7 cellular contexts compared by ENCODE assay signal in the genomic region with DNA sequence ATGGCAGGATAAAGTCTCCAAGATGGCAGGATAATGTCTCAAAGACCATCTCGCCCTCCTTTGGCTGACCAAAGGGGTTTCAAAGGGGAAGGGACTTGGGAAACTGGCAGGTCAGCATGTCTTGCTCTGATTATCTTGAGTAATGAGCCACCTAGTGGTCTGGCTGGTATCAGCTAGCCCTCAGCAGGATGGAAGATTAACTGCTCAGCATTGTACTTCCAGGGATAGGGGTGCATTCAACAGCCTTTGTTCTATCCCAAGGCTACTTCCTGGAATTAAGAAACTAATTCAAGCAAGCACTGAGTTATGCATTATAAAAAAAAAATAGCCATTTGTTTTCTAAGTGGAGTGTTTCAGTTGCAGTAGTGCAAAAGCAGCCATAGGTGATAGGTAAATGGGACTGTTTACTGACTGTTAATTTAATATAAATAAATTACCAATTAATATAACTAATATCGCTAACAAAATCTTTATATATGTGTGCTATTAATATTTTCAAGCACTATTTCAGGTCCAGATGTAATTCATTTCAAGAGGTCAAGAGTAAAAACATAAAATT.
DNase-seq lines count a peak whose midpoint lies in the region; ATAC-seq and TF ChIP-seq lines count a peak whose summit lies in the region.

No MANE protein-coding gene starts in this region.

- H3K4me3 ChIP-seq in retinal pigment epithelial cell (ENCODE audit: low read length) (no peak overlapping the region), thyroid gland (replicated peaks in 1 of 3) (no peak overlapping the region)

- no peak for TF ChIP-seq POLR2A in thyroid gland (IDR thresholded peaks at IDR 0.05)

- H3K4me1 ChIP-seq in foreskin keratinocyte (no peaks in the 10 kb centered on the region), thyroid gland (no peaks in the 10 kb centered on the region)

- TF ChIP-seq CTCF in foreskin keratinocyte (conservative IDR thresholded peaks at IDR 0.05): peak; percentile 56
- peak; percentile 81 for TF ChIP-seq CTCF in retinal pigment epithelial cell (conservative IDR thresholded peaks at IDR 0.05; ENCODE audit: low read depth, low read length)
- peak in 1 of 6 experiments; percentile 21 for TF ChIP-seq CTCF in thyroid gland (IDR thresholded peaks at IDR 0.05)

- H3K9me3 ChIP-seq in thyroid gland: no peaks in the 10 kb centered on the region

- no peaks in the 10 kb centered on the region for H3K27me3 ChIP-seq in foreskin keratinocyte
- H3K27me3 ChIP-seq in thyroid gland: no peaks in the 10 kb centered on the region

- ATAC-seq in GM18498 (IDR thresholded peaks at IDR 0.05; ENCODE audit: unreplicated experiment): peak; percentile 41
- peak; percentile 80 for ATAC-seq in foreskin keratinocyte
- ATAC-seq in GM21528 (IDR thresholded peaks at IDR 0.05; ENCODE audit: low FRiP score, unreplicated experiment): no peak

- no peaks in the 10 kb centered on the region for H3K36me3 ChIP-seq in thyroid gland

- no peak overlapping the region for H3K27ac ChIP-seq in foreskin keratinocyte
- H3K27ac ChIP-seq in thyroid gland: no peak overlapping the region

- 49 to 57% methylated on average over 2 of the region's 2 CpGs for WGBS in thyroid gland, 2 donors

- DNase-seq in LHCN-M2 (ENCODE audit: low read depth) (peak; percentile 12), RPMI7951 (ENCODE audit: low read depth) (peak; percentile 58), foreskin keratinocyte (peak in 1 of 2 donors; percentile 29), retinal pigment epithelial cell (ENCODE audit: low read depth) (peak; percentile 23), thyroid gland (no peak)

- intact Hi-C loops in thyroid gland (cut with DNase I): no loop called here

Comparison
In these comparisons a context has a peak if more than half of its experiments do, and no peak if none do; other contexts are left out.
1. DNase-seq: peak in LHCN-M2 (single experiment), RPMI7951 (single experiment) and retinal pigment epithelial cell (single experiment); none in thyroid gland (0 of 2).